13 cellular contexts compared by ENCODE assay signal in the genomic region with DNA sequence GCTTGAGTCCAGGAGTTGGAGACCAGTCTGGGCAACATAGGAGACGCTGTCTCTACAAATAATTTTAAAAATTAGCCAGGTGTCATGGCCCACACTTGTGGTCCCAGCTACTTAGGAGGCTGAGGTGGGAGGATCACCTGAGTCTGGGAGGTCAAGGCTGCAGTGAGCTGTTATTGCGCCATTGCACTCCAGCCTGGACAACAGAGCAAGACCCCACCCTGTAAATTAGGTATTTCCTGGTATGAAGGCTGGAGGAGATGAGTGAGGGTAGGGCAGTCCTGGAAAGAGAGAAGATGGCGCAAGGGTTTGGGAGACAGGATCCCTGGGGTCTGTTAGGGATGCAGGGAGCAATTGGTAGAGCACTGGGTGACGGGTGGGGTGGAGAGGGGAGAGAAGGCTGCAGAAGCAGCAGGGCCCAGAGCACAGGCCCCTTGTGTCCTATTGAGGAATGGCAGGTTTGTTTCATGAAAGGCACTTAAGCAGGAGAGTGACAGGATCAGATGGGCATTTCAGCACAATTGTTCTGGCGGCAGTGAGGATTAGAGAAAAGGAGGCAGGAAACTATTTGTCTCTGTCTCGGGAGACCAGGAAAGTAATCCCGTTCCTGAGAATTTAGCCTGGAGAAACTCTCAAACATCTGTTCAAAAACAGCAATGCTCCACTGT. TPM values are rescaled to one million over a fixed set of nuclear protein-coding genes. Genes with fewer than 3 reads are reported as not detected.
DNase-seq lines count a peak whose midpoint lies in the region; ATAC-seq, FAIRE-seq and TF ChIP-seq lines count a peak whose summit lies in the region.
"Had no signal": no experiment of that assay in that cellular context is flagged by ENCODE, and none has a peak within 500 bp of the region (broad histone marks: within the 10 kb centered on the region; RNA-seq: fewer than 3 reads in every experiment).

No MANE protein-coding gene starts in this region.

- H3K27me3 ChIP-seq in mesenchymal stem cell (ENCODE audit: control insufficient read depth in 1 of 2, insufficient read depth in 1 of 2, low read length in 2 of 2) = no peaks in the 10 kb centered on the region
- H3K27me3 ChIP-seq: uterus had no signal

- H2BK15ac ChIP-seq in mesenchymal stem cell (ENCODE audit: low read depth, poor library complexity, severe bottlenecking) = no peak overlapping the region

- CTCF ChIA-PET in WTC11 (lab: Charles Lee) = no interaction called here

- no peak overlapping the region for H2BK120ac ChIP-seq in mesenchymal stem cell (ENCODE audit: low read depth, low read length)

- H3K9me3 Mint-ChIP-seq in WTC11 = peaks cover 21% of the 10 kb centered on the region
- H3K9me3 Mint-ChIP-seq in activated T-cell treated with anti-CD3 and anti-CD28 coated beads, Interleukin-2, amount 50 U/mL, for 4 hours = peaks cover 5% of the 10 kb centered on the region

- POLR2A ChIA-PET in WTC11 (lab: Charles Lee) = no interaction called here

- H4K91ac ChIP-seq in mesenchymal stem cell (ENCODE audit: low read length) = no peak overlapping the region

- DNase-seq in D721Med (ENCODE audit: insufficient read length, low spot score) (peak; percentile 34), LHCN-M2 (ENCODE audit: low read depth) (peak; percentile 92), WTC11 (ENCODE audit: low spot score) (no peak), mesenchymal stem cell (peak; percentile 8)
- DNase-seq in activated T-cell treated with anti-CD3 and anti-CD28 coated beads, Interleukin-2, amount 50 U/mL, for 4 hours = no peak
- DNase-seq: NCI-H1436, posterior cingulate gyrus, Right ventricle myocardium superior, uterus had no signal

- H3K14ac ChIP-seq in mesenchymal stem cell (ENCODE audit: low read length in 2 of 2) = no peak overlapping the region

- peak; percentile 61 for FAIRE-seq in D721Med (lab: Jason Lieb, UNC)

- H3K4ac ChIP-seq in mesenchymal stem cell (ENCODE audit: low read depth in 1 of 2, low read length in 2 of 2) = no peak overlapping the region

- no peak overlapping the region for H2BK5ac ChIP-seq in mesenchymal stem cell (ENCODE audit: low read depth, low read length, poor library complexity, severe bottlenecking)

- peaks cover 2% of the 10 kb centered on the region for H3K9me3 ChIP-seq in mesenchymal stem cell (ENCODE audit: control insufficient read depth, low read length)
- H3K9me3 ChIP-seq: uterus had no signal

- no peak overlapping the region for H3K4me2 ChIP-seq in mesenchymal stem cell (ENCODE audit: low read length, poor library complexity, severe bottlenecking)

- no peak overlapping the region for H3K4me3 ChIP-seq in mesenchymal stem cell (ENCODE audit: insufficient read depth in 1 of 2, low read depth in 1 of 2, low read length in 2 of 2)
- H3K4me3 ChIP-seq: uterus had no signal

- H3K27ac Mint-ChIP-seq in WTC11 = no peak overlapping the region

- no peaks in the 10 kb centered on the region for H3K4me1 Mint-ChIP-seq in WTC11
- H3K4me1 Mint-ChIP-seq in activated T-cell treated with anti-CD3 and anti-CD28 coated beads, Interleukin-2, amount 50 U/mL, for 4 hours (ENCODE audit: low read depth) = no peaks in the 10 kb centered on the region

- peak; percentile 81 for ATAC-seq in WTC11
- no peak for ATAC-seq in HG03565 (IDR thresholded peaks at IDR 0.05; ENCODE audit: unreplicated experiment)
- no peak for ATAC-seq in GM19397 (IDR thresholded peaks at IDR 0.05; ENCODE audit: unreplicated experiment)
- no peak for ATAC-seq in activated T-cell treated with anti-CD3 and anti-CD28 coated beads, Interleukin-2, amount 50 U/mL, for 4 hours
- no peak for ATAC-seq in GM18498 (IDR thresholded peaks at IDR 0.05; ENCODE audit: unreplicated experiment)
- ATAC-seq: activated naive CD4-positive, alpha-beta T cell treated with anti-CD3 and anti-CD28 coated beads, Interleukin-2, amount 50 U/mL, for 72 hours had no signal

- H3K79me1 ChIP-seq in mesenchymal stem cell (replicated peaks; ENCODE audit: low read length, poor library complexity, severe bottlenecking) = no peaks in the 10 kb centered on the region

- 98% methylated on average over 4 of the region's 7 CpGs for WGBS in mesenchymal stem cell

- H3K36me3 ChIP-seq in mesenchymal stem cell (ENCODE audit: control insufficient read depth in 1 of 2, insufficient read depth in 2 of 2, low read depth in 1 of 2, low read length in 2 of 2) = no peaks in the 10 kb centered on the region
- H3K36me3 ChIP-seq: uterus had no signal

- H3K27me3 Mint-ChIP-seq in WTC11 (ENCODE audit: low read depth) = no peaks in the 10 kb centered on the region; the same call in 1 of the 2 replicates
- peaks cover 6% of the 10 kb centered on the region for H3K27me3 Mint-ChIP-seq in activated T-cell treated with anti-CD3 and anti-CD28 coated beads, Interleukin-2, amount 50 U/mL, for 4 hours (ENCODE audit: low read depth)

- H3K4me1 ChIP-seq in mesenchymal stem cell (ENCODE audit: control insufficient read depth, insufficient read depth, low read depth, low read length) = no peaks in the 10 kb centered on the region
- H3K4me1 ChIP-seq: uterus had no signal

- no peak overlapping the region for H3K23ac ChIP-seq in mesenchymal stem cell (ENCODE audit: low read length in 2 of 2)

- no peak overlapping the region for H4K8ac ChIP-seq in mesenchymal stem cell (ENCODE audit: low read length)

- H3K4me3 Mint-ChIP-seq in WTC11 = no peak overlapping the region
- H3K4me3 Mint-ChIP-seq in activated T-cell treated with anti-CD3 and anti-CD28 coated beads, Interleukin-2, amount 50 U/mL, for 4 hours = no peak overlapping the region

- H3K36me3 Mint-ChIP-seq in WTC11 = peaks cover 9% of the 10 kb centered on the region
- H3K36me3 Mint-ChIP-seq in activated T-cell treated with anti-CD3 and anti-CD28 coated beads, Interleukin-2, amount 50 U/mL, for 4 hours (ENCODE audit: insufficient read depth) = no peaks in the 10 kb centered on the region

- H3K27ac ChIP-seq in mesenchymal stem cell (ENCODE audit: low read length, poor library complexity, severe bottlenecking) = no peak overlapping the region
- H3K27ac ChIP-seq: uterus had no signal

- no peak overlapping the region for H3K18ac ChIP-seq in mesenchymal stem cell (ENCODE audit: low read depth in 1 of 2, low read length in 2 of 2)

- H2AK5ac ChIP-seq in mesenchymal stem cell (ENCODE audit: low read length, severe bottlenecking) = no peak overlapping the region

- no peak overlapping the region for H3K9ac ChIP-seq in mesenchymal stem cell (ENCODE audit: low read length)

- TF ChIP-seq CTCF in D721Med (IDR thresholded peaks at IDR 0.05; ENCODE audit: insufficient read depth, missing control alignments) (peak; percentile 30), WTC11 (IDR thresholded peaks at IDR 0.05) (0 out of 2 replicates have a peak, but pooled peaks have one; percentile 20)

- no peak overlapping the region for H2BK12ac ChIP-seq in mesenchymal stem cell (ENCODE audit: low read length in 2 of 2)

- H2AFZ ChIP-seq in mesenchymal stem cell (ENCODE audit: low read depth, low read length) = no peak overlapping the region

TF ChIP-seq in WTC11, 78 proteins besides CTCF, POLR2A, EP300 and RAD21:
- TF ChIP-seq, protein P1, sequence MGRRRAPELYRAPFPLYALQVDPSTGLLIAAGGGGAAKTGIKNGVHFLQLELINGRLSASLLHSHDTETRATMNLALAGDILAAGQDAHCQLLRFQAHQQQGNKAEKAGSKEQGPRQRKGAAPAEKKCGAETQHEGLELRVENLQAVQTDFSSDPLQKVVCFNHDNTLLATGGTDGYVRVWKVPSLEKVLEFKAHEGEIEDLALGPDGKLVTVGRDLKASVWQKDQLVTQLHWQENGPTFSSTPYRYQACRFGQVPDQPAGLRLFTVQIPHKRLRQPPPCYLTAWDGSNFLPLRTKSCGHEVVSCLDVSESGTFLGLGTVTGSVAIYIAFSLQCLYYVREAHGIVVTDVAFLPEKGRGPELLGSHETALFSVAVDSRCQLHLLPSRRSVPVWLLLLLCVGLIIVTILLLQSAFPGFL (CRISPR knock-in tag; IDR thresholded peaks at IDR 0.05; ENCODE audit: borderline replicate concordance) = no peak
- 0 out of 2 replicates have a peak, but pooled peaks have one; percentile 41 for TF ChIP-seq GTF2I (CRISPR knock-in tag; conservative IDR thresholded peaks at IDR 0.05)
- no peak for TF ChIP-seq FOXP1 (CRISPR knock-in tag; IDR thresholded peaks at IDR 0.05; ENCODE audit: borderline replicate concordance)
- no peak for TF ChIP-seq IRF2 (CRISPR knock-in tag; IDR thresholded peaks at IDR 0.05; ENCODE audit: borderline replicate concordance, low read depth)
- TF ChIP-seq, protein P2, sequence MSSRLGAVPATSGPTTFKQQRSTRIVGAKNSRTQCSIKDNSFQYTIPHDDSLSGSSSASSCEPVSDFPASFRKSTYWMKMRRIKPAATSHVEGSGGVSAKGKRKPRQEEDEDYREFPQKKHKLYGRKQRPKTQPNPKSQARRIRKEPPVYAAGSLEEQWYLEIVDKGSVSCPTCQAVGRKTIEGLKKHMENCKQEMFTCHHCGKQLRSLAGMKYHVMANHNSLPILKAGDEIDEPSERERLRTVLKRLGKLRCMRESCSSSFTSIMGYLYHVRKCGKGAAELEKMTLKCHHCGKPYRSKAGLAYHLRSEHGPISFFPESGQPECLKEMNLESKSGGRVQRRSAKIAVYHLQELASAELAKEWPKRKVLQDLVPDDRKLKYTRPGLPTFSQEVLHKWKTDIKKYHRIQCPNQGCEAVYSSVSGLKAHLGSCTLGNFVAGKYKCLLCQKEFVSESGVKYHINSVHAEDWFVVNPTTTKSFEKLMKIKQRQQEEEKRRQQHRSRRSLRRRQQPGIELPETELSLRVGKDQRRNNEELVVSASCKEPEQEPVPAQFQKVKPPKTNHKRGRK (CRISPR knock-in tag; IDR thresholded peaks at IDR 0.05; ENCODE audit: borderline replicate concordance) = no peak
- no peak for TF ChIP-seq ZNF317 (CRISPR knock-in tag; IDR thresholded peaks at IDR 0.05; ENCODE audit: borderline replicate concordance, low read depth)
- TF ChIP-seq ZNF121 (CRISPR knock-in tag; IDR thresholded peaks at IDR 0.05) = peak; percentile 70
- TF ChIP-seq, protein P3, sequence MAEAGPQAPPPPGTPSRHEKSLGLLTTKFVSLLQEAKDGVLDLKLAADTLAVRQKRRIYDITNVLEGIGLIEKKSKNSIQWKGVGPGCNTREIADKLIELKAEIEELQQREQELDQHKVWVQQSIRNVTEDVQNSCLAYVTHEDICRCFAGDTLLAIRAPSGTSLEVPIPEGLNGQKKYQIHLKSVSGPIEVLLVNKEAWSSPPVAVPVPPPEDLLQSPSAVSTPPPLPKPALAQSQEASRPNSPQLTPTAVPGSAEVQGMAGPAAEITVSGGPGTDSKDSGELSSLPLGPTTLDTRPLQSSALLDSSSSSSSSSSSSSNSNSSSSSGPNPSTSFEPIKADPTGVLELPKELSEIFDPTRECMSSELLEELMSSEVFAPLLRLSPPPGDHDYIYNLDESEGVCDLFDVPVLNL (CRISPR knock-in tag; IDR thresholded peaks at IDR 0.05; ENCODE audit: borderline replicate concordance, low read depth) = no peak
- no peak for TF ChIP-seq NFATC4 (CRISPR knock-in tag; IDR thresholded peaks at IDR 0.05)

RNA-seq across cellular contexts. Expression of a gene that starts 47.2 kb away (rescaled TPM):
- 168 and 182 TPM in 2 replicates for total RNA-seq in LHCN-M2 (2014; rRNA removed)
- 50.2 TPM for polyA plus RNA-seq in LHCN-M2 (2012)
- 122 to 125 TPM (median 123 TPM) in 3 replicates for total RNA-seq in WTC11 (2021)
- 150 TPM for polyA plus RNA-seq in mesenchymal stem cell (2013, experiment 1 of 2)
- 176 TPM for polyA plus RNA-seq in mesenchymal stem cell (2013, experiment 2 of 2)
- 100 to 1,000 TPM in 2 of 3 donors, 10 to 100 TPM in 1; 94.1 to 112 (median 103) TPM for total RNA-seq in activated T-cell treated with anti-CD3 and anti-CD28 coated beads, Interleukin-2, amount 50 U/mL, for 4 hours

Comparison
In these comparisons a context has a peak if more than half of its experiments do, and no peak if none do; other contexts are left out.
1. DNase-seq: peak in D721Med (single experiment), LHCN-M2 (single experiment) and mesenchymal stem cell (single experiment); none in WTC11 (single experiment) and activated T-cell treated with anti-CD3 and anti-CD28 coated beads, Interleukin-2, amount 50 U/mL, for 4 hours (single experiment).